18 cellular contexts compared by ENCODE assay signal in genomic region chr1:210358511-210359148, GRCh38. TPM values are rescaled to one million over a fixed set of nuclear protein-coding genes. Genes with fewer than 3 reads are reported as not detected.
DNase-seq lines count a peak whose midpoint lies in the region; ATAC-seq and TF ChIP-seq lines count a peak whose summit lies in the region.
"Had no signal": no experiment of that assay in that cellular context is flagged by ENCODE, and none has a peak within 500 bp of the region (broad histone marks: within the 10 kb centered on the region; RNA-seq: fewer than 3 reads in every experiment).

No MANE protein-coding gene starts in this region.

- intact Hi-C loops in MCF 10A (cut with micrococcal nuclease), result no loop called here
- intact Hi-C loops in mammary epithelial cell (cut with micrococcal nuclease), result no loop called here
- intact Hi-C loops in stomach (cut with DNase I; ENCODE audit: low total_unique reads), result no loop called here

- H3K36me3 Mint-ChIP-seq in MCF 10A (ENCODE audit: insufficient read depth, unreplicated experiment) (no peaks in the 10 kb centered on the region), WTC11 (no peaks in the 10 kb centered on the region)
- H3K36me3 Mint-ChIP-seq: CD4-positive, CD25-positive, alpha-beta regulatory T cell had no signal

- H3K4me3 Mint-ChIP-seq in MCF 10A (ENCODE audit: unreplicated experiment) (no peak overlapping the region), WTC11 (0 out of 2 replicates have a peak overlapping the region, but pooled peaks have one; percentile 6)
- H3K4me3 Mint-ChIP-seq: CD4-positive, CD25-positive, alpha-beta regulatory T cell had no signal

- peaks cover 13% of the 10 kb centered on the region for H3K4me1 Mint-ChIP-seq in MCF 10A (ENCODE audit: insufficient read depth, unreplicated experiment)
- peaks cover 33% of the 10 kb centered on the region for H3K4me1 Mint-ChIP-seq in WTC11
- H3K4me1 Mint-ChIP-seq: CD4-positive, CD25-positive, alpha-beta regulatory T cell had no signal

- no peaks in the 10 kb centered on the region for H3K27me3 ChIP-seq in mammary epithelial cell (ENCODE audit: insufficient read depth, low read length)
- H3K27me3 ChIP-seq in iPS-18a (ENCODE audit: control insufficient read depth, insufficient read depth, low read length), result peaks cover 6% of the 10 kb centered on the region
- no peaks in the 10 kb centered on the region for H3K27me3 ChIP-seq in stomach
- H3K27me3 ChIP-seq: Peyer's patch had no signal

- H3K4me3 ChIP-seq in mammary epithelial cell (replicated peaks in 1 of 3; ENCODE audit: insufficient read depth in 1 of 3, low read depth in 2 of 3, low read length in 3 of 3), result no peak overlapping the region
- H3K4me3 ChIP-seq in iPS-18a (ENCODE audit: low read length), result peak overlapping the region; percentile 16
- no peak overlapping the region for H3K4me3 ChIP-seq in stomach
- H3K4me3 ChIP-seq: GM12878, Peyer's patch had no signal

- ATAC-seq in WTC11 (peak; percentile 52), HG03039 (IDR thresholded peaks at IDR 0.05; ENCODE audit: unreplicated experiment) (no peak)
- ATAC-seq: GM12878, HCT116, SK-N-SH treated with all-trans-retinoic acid at 6 μM for 48 hours had no signal

- H3K4me1 ChIP-seq in mammary epithelial cell (ENCODE audit: insufficient read depth, low read length) (peaks cover 10% of the 10 kb centered on the region), iPS-18a (ENCODE audit: control insufficient read depth, low read depth, low read length) (peaks cover 19% of the 10 kb centered on the region), stomach (peaks cover 7 to 22% (median 19%) of the 10 kb centered on the region in 4 donors)

- BruUV-seq in MCF 10A (replicated peaks; lab: Mats Ljungman, UMichigan) (no TSS peak), mammary epithelial cell (replicated peaks; lab: Mats Ljungman, UMichigan) (no TSS peak)

- H2AFZ ChIP-seq in mammary epithelial cell (ENCODE audit: low read depth, low read length), result no peak overlapping the region

- no peak for TF ChIP-seq POLR2A in stomach (IDR thresholded peaks at IDR 0.05)

- H3K27me3 Mint-ChIP-seq in MCF 10A (ENCODE audit: insufficient read depth, unreplicated experiment), result no peaks in the 10 kb centered on the region
- H3K27me3 Mint-ChIP-seq in WTC11 (ENCODE audit: low read depth), result peaks cover 12% of the 10 kb centered on the region

- H3K9me3 ChIP-seq in mammary epithelial cell (replicated peaks; ENCODE audit: insufficient read depth, low read length) (no peaks in the 10 kb centered on the region), iPS-18a (ENCODE audit: control insufficient read depth, low read depth, low read length) (no peaks in the 10 kb centered on the region), stomach (no peaks in the 10 kb centered on the region)
- H3K9me3 ChIP-seq: Peyer's patch had no signal

- H3K9ac ChIP-seq in mammary epithelial cell (ENCODE audit: insufficient read depth, low read length) (no peak overlapping the region), iPS-18a (ENCODE audit: low read length) (no peak overlapping the region)

- POLR2A ChIA-PET in MCF 10A (lab: Yijun Ruan, JAX), result interaction anchor here (0.7 to 1.8 kb wide), 4 partner anchors 15 to 46 kb away, joined by 3 to 7 read pairs (median 4); partner anchors contain the start of gene HHAT
- POLR2A ChIA-PET in WTC11 (lab: Charles Lee), result interaction anchor here (1.0 to 1.5 kb wide), 2 partner anchors 16 to 144 kb away, joined by 3 to 6 read pairs; no protein-coding TSS in a partner anchor

- TF ChIP-seq CTCF in MCF 10A (IDR thresholded peaks at IDR 0.05; ENCODE audit: unreplicated experiment) (no peak), mammary epithelial cell (conservative IDR thresholded peaks at IDR 0.05 in 1 of 2, IDR thresholded peaks at IDR 0.05 in 1 of 2; ENCODE audit: extremely low read depth in 1 of 2, insufficient read depth in 1 of 2, low read depth in 1 of 2, low read length in 2 of 2) (no peak), WTC11 (IDR thresholded peaks at IDR 0.05) (no peak), stomach (IDR thresholded peaks at IDR 0.05) (no peak)

- TF ChIP-seq EP300 in stomach (IDR thresholded peaks at IDR 0.05), result no peak

- dilution Hi-C loops in mammary epithelial cell (cut with HindIII; ENCODE audit: low sequenced_read_pairs), result no loop called here

- DNase-seq in MCF 10A (ENCODE audit: unreplicated experiment), result peak; percentile 30
- no peak for DNase-seq in mammary epithelial cell
- DNase-seq in WTC11 (ENCODE audit: low spot score), result no peak
- peak; percentile 53 for DNase-seq in stomach
- no peak for DNase-seq in NCI-H2171 treated with DMSO at 0.1 percent for 48 hours (lab: John Stamatoyannopoulos, UW)
- no peak for DNase-seq in stimulated activated CD4-positive, alpha-beta T cell treated with anti-CD3 and anti-CD28 coated beads, Interleukin-4, amount 100 ng/mL, for 24 hours
- DNase-seq: AML-193; CD4-positive, CD25-positive, alpha-beta regulatory T cell; DMS79; NCI-H1694 treated with DMSO at 0.1 percent for 48 hours; NCI-H524 treated with DMSO at 0.1 percent for 48 hours; Peyer's patch; Right ventricle myocardium superior had no signal

- H3K36me3 ChIP-seq in mammary epithelial cell (ENCODE audit: insufficient read depth, low read length) (no peaks in the 10 kb centered on the region), iPS-18a (ENCODE audit: control insufficient read depth, low read depth, low read length) (no peaks in the 10 kb centered on the region), stomach (no peaks in the 10 kb centered on the region)
- H3K36me3 ChIP-seq: Peyer's patch had no signal

- no peak overlapping the region for H3K27ac Mint-ChIP-seq in MCF 10A (ENCODE audit: low read depth, unreplicated experiment)
- no peak overlapping the region for H3K27ac Mint-ChIP-seq in WTC11
- H3K27ac Mint-ChIP-seq: CD4-positive, CD25-positive, alpha-beta regulatory T cell had no signal

- H3K27ac ChIP-seq in mammary epithelial cell (ENCODE audit: insufficient read depth, low read depth, low read length) (no peak overlapping the region), iPS-18a (ENCODE audit: low read length) (no peak overlapping the region), stomach (no peak overlapping the region)
- H3K27ac ChIP-seq: Peyer's patch had no signal

- WGBS in mammary epithelial cell (ENCODE audit: low coverage, missing lambda C conversion rate), result 89% methylated on average over 5 of the region's 5 CpGs
- WGBS in stomach, 5 donors, result 29 to 49% (median 31%) methylated on average over 5 of the region's 5 CpGs

- no peaks in the 10 kb centered on the region for H3K79me2 ChIP-seq in mammary epithelial cell (ENCODE audit: insufficient read depth, low read length)

- H3K4me2 ChIP-seq in mammary epithelial cell (ENCODE audit: insufficient read depth, low read depth, low read length), result no peak overlapping the region

- in situ Hi-C loops in mammary epithelial cell (cut with MboI; ENCODE audit: low sequenced_read_pairs in 2 of 2), result no loop called here

- H4K20me1 ChIP-seq in mammary epithelial cell (ENCODE audit: insufficient read depth, low read length), result no peaks in the 10 kb centered on the region

- H3K9me3 Mint-ChIP-seq in MCF 10A (ENCODE audit: unreplicated experiment) (no peaks in the 10 kb centered on the region), WTC11 (0 out of 2 replicates have a peak, but pooled peaks cover 3% of the 10 kb centered on the region)

- CTCF ChIA-PET in MCF 10A (lab: Yijun Ruan, JAX) (interaction anchor here (0.6 to 18.9 kb wide), 15 partner anchors 8 to 777 kb away, joined by 3 to 807 read pairs (median 7); partner anchors contain the start of genes HHAT and KCNH1), mammary epithelial cell (lab: Charles Lee; ENCODE audit: low non-redundant PET) (no interaction called here), WTC11 (lab: Charles Lee) (interaction anchor here (0.6 to 3.7 kb wide), 7 partner anchors 9 to 776 kb away, joined by 3 to 31 read pairs (median 4); partner anchors contain the start of genes HHAT and KCNH1)

TF ChIP-seq in WTC11, 78 proteins besides CTCF, POLR2A, EP300 and RAD21:
- TF ChIP-seq MYBL2 (CRISPR knock-in tag; IDR thresholded peaks at IDR 0.05) (no peak), TEAD1 (CRISPR knock-in tag; IDR thresholded peaks at IDR 0.05) (0 out of 2 replicates have a peak, but pooled peaks have one; percentile 30)

RNA-seq across cellular contexts. Expression of gene HHAT, which starts 29.9 kb away (rescaled TPM):
- 4.6 and 4.9 TPM in 2 replicates for total RNA-seq in MCF 10A (2022)
- 1 to 10 TPM; 1.8 to 9.8 TPM for total RNA-seq in mammary epithelial cell
- 1.8 TPM for polyA plus RNA-seq in mammary epithelial cell
- polyA minus RNA-seq in mammary epithelial cell, result not detected
- 0.39 to 0.69 TPM (median 0.66 TPM) in 3 replicates for total RNA-seq in WTC11 (2021)
- total RNA-seq in stomach, result 1 to 10 TPM in 3 of 5 donors, under 1 TPM in 2; under 0.01 to 5.8 (median 2.9) TPM
- 1 to 10 TPM in 2 of 3 donors, under 1 TPM in 1; 0.93 to 2.2 (median 1.1) TPM for polyA plus RNA-seq in stomach

Comparison
In these comparisons a context has a peak if more than half of its experiments do, and no peak if none do; other contexts are left out.
1. DNase-seq: peak in MCF 10A (single experiment) and stomach (single experiment); none in mammary epithelial cell (single experiment), WTC11 (single experiment), NCI-H2171 treated with DMSO at 0.1 percent for 48 hours (single experiment) and stimulated activated CD4-positive, alpha-beta T cell treated with anti-CD3 and anti-CD28 coated beads, Interleukin-4, amount 100 ng/mL, for 24 hours (single experiment).